In the genomic region with DNA sequence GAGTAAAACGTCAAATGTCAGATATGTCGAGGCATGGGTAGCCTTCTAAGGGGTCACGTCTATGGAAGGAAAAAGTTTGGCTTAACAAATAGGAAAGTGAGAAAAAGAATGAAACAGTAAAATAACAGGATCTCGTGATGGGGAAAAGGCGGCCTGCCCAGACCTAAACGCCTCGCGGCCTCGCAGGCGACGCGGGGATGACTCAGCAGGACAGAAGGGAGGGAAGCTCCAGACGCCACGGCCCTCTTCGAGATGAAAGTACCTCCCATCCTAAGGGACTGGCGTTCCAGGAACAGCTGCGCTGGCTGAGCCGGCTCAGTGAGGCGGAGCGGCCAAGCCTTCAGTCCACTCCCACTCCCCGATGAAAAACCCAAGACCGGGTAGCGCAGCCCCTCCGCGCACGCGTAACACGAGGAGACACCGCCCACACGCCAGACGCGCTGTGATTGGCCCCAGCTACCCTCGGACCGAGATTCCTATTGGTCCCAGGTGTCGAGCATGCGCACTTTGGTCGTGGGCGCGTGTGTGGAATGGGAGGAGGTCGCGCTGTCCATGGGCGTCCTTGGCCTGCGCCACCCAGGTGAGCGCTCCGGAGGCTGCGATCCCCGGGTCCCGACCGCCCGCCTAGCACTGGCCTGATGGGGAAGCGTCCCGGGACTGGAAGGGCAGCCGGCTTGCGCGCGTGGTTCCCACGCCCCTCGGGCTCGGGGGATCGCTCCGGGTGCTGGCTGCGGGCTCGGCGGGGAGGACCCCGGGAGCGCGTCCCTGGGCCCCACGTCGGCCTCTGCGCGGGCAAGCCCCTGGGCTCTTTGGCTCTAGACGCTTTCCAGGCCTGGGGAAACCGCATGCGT, we compare ENCODE assay signal across 8 cellular contexts.
DNase-seq lines count a peak whose midpoint lies in the region; ATAC-seq, FAIRE-seq and TF ChIP-seq lines count a peak whose summit lies in the region.

No MANE protein-coding gene starts in this region.

- H3K9ac ChIP-seq in mucosa of rectum (ENCODE audit: low read depth in 1 of 2, low read length in 2 of 2), result peak overlapping the region; percentile 68 to 86

- peak; percentile 96 for ATAC-seq in HG03045 (IDR thresholded peaks at IDR 0.05; ENCODE audit: unreplicated experiment)

- H3K36me3 ChIP-seq in mucosa of rectum (ENCODE audit: control insufficient read depth in 2 of 2, insufficient read depth in 2 of 2, low read length in 2 of 2), result no peaks in the 10 kb centered on the region

- DNase-seq in GM12892 (ENCODE audit: insufficient read length) (peak; percentile 84), NCI-H345 treated with DMSO at 0.1 percent for 48 hours (lab: John Stamatoyannopoulos, UW; ENCODE audit: unreplicated experiment) (peak; percentile 96), activated T-cell treated with anti-CD3 and anti-CD28 coated beads for 24 hours (ENCODE audit: low read depth) (peak; percentile 82), epithelial cell of esophagus (ENCODE audit: low read depth) (peak; percentile 98), OCI-M1 (lab: John Stamatoyannopoulos, UW) (no peak)
- DNase-seq in stimulated activated CD8-positive, alpha-beta memory T cell treated with anti-CD3 and anti-CD28 coated beads, Interleukin-7, amount 100 ng/mL, for 4 hours (ENCODE audit: low read depth in 2 of 2), result peak; percentile 77 to 82

- TF ChIP-seq POLR2A in GM12892 (IDR thresholded peaks at IDR 0.05; ENCODE audit: low read depth, low read length), result peak; percentile 60; the same call in 1 of the 2 replicates

- no peaks in the 10 kb centered on the region for H3K27me3 ChIP-seq in mucosa of rectum (ENCODE audit: control insufficient read depth in 2 of 2, insufficient read depth in 2 of 2, low read length in 2 of 2)

- TF ChIP-seq CTCF in epithelial cell of esophagus (IDR thresholded peaks at IDR 0.05; ENCODE audit: insufficient read depth, low read depth, low read length, missing control alignments), result no peak

- peak overlapping the region; percentile 63 to 79 for H3K27ac ChIP-seq in mucosa of rectum (ENCODE audit: low read depth in 2 of 2, low read length in 2 of 2)

- peaks cover 4 to 13% of the 10 kb centered on the region in 2 donors for H3K4me1 ChIP-seq in mucosa of rectum (ENCODE audit: control insufficient read depth in 2 of 2, insufficient read depth in 2 of 2, low read length in 2 of 2)

- H3K9me3 ChIP-seq in mucosa of rectum (ENCODE audit: control insufficient read depth in 2 of 2, low read length in 2 of 2), result no peaks in the 10 kb centered on the region

- peak; percentile 100 for FAIRE-seq in GM12892 (lab: Jason Lieb, UNC)

- H3K4me3 ChIP-seq in epithelial cell of esophagus (ENCODE audit: low read length) (peak overlapping the region; percentile 72), mucosa of rectum (ENCODE audit: low read length in 2 of 2) (peak overlapping the region; percentile 73 to 92)
